Comparison of ENCODE assay signal across 1 cellular context in genomic region chr7:1942704-1943294, GRCh38.
TF ChIP-seq lines count a peak whose summit lies in the region.

No MANE protein-coding gene starts in this region.

TF ChIP-seq in SK-N-SH, 30 proteins besides CTCF, POLR2A, EP300 and RAD21 (continued from another document):
- TF ChIP-seq, protein P1, sequence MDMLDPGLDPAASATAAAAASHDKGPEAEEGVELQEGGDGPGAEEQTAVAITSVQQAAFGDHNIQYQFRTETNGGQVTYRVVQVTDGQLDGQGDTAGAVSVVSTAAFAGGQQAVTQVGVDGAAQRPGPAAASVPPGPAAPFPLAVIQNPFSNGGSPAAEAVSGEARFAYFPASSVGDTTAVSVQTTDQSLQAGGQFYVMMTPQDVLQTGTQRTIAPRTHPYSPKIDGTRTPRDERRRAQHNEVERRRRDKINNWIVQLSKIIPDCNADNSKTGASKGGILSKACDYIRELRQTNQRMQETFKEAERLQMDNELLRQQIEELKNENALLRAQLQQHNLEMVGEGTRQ (IDR thresholded peaks at IDR 0.05; ENCODE audit: borderline replicate concordance, low read depth, low read length): no peak
- TF ChIP-seq RXRA (IDR thresholded peaks at IDR 0.05; ENCODE audit: borderline replicate concordance, low read depth) (no peak), RCOR1 (IDR thresholded peaks at IDR 0.05; ENCODE audit: low read length) (no peak), NRF1 (IDR thresholded peaks at IDR 0.05; ENCODE audit: low read depth, low read length) (no peak), TAF1 (IDR thresholded peaks at IDR 0.05; ENCODE audit: borderline replicate concordance, low read depth, low read length) (no peak), SIN3A (IDR thresholded peaks at IDR 0.05; ENCODE audit: borderline replicate concordance, low read depth, low read length) (no peak), FOXJ3 (CRISPR knock-in tag; IDR thresholded peaks at IDR 0.05) (no peak), MXI1 (IDR thresholded peaks at IDR 0.05; ENCODE audit: low read depth, low read length) (no peak), YY1 (IDR thresholded peaks at IDR 0.05; ENCODE audit: low read depth) (no peak)
- TF ChIP-seq, protein P2, sequence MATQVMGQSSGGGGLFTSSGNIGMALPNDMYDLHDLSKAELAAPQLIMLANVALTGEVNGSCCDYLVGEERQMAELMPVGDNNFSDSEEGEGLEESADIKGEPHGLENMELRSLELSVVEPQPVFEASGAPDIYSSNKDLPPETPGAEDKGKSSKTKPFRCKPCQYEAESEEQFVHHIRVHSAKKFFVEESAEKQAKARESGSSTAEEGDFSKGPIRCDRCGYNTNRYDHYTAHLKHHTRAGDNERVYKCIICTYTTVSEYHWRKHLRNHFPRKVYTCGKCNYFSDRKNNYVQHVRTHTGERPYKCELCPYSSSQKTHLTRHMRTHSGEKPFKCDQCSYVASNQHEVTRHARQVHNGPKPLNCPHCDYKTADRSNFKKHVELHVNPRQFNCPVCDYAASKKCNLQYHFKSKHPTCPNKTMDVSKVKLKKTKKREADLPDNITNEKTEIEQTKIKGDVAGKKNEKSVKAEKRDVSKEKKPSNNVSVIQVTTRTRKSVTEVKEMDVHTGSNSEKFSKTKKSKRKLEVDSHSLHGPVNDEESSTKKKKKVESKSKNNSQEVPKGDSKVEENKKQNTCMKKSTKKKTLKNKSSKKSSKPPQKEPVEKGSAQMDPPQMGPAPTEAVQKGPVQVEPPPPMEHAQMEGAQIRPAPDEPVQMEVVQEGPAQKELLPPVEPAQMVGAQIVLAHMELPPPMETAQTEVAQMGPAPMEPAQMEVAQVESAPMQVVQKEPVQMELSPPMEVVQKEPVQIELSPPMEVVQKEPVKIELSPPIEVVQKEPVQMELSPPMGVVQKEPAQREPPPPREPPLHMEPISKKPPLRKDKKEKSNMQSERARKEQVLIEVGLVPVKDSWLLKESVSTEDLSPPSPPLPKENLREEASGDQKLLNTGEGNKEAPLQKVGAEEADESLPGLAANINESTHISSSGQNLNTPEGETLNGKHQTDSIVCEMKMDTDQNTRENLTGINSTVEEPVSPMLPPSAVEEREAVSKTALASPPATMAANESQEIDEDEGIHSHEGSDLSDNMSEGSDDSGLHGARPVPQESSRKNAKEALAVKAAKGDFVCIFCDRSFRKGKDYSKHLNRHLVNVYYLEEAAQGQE (IDR thresholded peaks at IDR 0.05; ENCODE audit: low read depth, low read length): no peak
- TF ChIP-seq, protein P3, sequence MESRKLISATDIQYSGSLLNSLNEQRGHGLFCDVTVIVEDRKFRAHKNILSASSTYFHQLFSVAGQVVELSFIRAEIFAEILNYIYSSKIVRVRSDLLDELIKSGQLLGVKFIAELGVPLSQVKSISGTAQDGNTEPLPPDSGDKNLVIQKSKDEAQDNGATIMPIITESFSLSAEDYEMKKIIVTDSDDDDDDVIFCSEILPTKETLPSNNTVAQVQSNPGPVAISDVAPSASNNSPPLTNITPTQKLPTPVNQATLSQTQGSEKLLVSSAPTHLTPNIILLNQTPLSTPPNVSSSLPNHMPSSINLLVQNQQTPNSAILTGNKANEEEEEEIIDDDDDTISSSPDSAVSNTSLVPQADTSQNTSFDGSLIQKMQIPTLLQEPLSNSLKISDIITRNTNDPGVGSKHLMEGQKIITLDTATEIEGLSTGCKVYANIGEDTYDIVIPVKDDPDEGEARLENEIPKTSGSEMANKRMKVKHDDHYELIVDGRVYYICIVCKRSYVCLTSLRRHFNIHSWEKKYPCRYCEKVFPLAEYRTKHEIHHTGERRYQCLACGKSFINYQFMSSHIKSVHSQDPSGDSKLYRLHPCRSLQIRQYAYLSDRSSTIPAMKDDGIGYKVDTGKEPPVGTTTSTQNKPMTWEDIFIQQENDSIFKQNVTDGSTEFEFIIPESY (IDR thresholded peaks at IDR 0.05; ENCODE audit: borderline replicate concordance, low read depth): no peak
- TF ChIP-seq, protein P4, sequence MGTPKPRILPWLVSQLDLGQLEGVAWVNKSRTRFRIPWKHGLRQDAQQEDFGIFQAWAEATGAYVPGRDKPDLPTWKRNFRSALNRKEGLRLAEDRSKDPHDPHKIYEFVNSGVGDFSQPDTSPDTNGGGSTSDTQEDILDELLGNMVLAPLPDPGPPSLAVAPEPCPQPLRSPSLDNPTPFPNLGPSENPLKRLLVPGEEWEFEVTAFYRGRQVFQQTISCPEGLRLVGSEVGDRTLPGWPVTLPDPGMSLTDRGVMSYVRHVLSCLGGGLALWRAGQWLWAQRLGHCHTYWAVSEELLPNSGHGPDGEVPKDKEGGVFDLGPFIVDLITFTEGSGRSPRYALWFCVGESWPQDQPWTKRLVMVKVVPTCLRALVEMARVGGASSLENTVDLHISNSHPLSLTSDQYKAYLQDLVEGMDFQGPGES (IDR thresholded peaks at IDR 0.05; ENCODE audit: low read depth, low read length): no peak
TF ChIP-seq in SK-N-SH: peak in this region for 0.
